In the genomic region with DNA sequence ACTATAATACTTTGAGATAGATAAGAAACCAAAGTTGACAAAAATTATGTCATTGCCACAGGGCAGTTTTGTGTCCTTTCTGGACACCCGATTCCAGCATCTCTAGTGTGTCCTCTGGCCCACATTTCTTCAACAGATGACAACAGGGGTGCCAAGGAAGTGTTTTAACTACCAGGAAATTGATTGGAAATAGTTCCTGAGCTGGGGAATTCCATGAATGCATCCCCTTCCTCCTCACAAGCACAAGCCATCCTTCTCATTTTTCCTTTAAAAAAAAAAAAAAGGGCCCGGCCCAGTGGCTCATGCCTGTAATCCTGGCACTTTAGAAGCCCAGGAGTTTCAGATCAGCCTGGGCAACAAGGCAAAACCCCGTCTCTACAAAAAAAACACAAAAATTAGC, we compare ENCODE assay signal across 8 cellular contexts. TPM values are rescaled to one million over a fixed set of nuclear protein-coding genes. Genes with fewer than 3 reads are reported as not detected.
DNase-seq lines count a peak whose midpoint lies in the region; ATAC-seq and TF ChIP-seq lines count a peak whose summit lies in the region.

No MANE protein-coding gene starts in this region.

- H3K9me3 ChIP-seq in body of pancreas (no peaks in the 10 kb centered on the region), tibial nerve (no peaks in the 10 kb centered on the region)

- TF ChIP-seq CTCF in body of pancreas (IDR thresholded peaks at IDR 0.05) (no peak), mesothelial cell of epicardium (IDR thresholded peaks at IDR 0.05; ENCODE audit: unreplicated experiment) (no peak), tibial nerve (IDR thresholded peaks at IDR 0.05) (no peak), GM10266 (IDR thresholded peaks at IDR 0.05; ENCODE audit: control insufficient read depth, insufficient read depth, low read depth, missing control alignments) (no peak)

- WGBS in body of pancreas, 2 donors: 66 to 74% methylated on average over 3 of the region's 3 CpGs
- 65 to 80% methylated on average over 3 of the region's 3 CpGs for WGBS in tibial nerve, 2 donors

- H3K27me3 Mint-ChIP-seq in activated naive CD4-positive, alpha-beta T cell treated with anti-CD3 and anti-CD28 coated beads, Interleukin-2, amount 10 ng/mL, durations not matched to agents 7 days and 5 days: peaks cover 3% of the 10 kb centered on the region
- no peaks in the 10 kb centered on the region for H3K27me3 Mint-ChIP-seq in mesothelial cell of epicardium (ENCODE audit: low read depth)

- peaks cover 44% of the 10 kb centered on the region for H3K36me3 Mint-ChIP-seq in activated naive CD4-positive, alpha-beta T cell treated with anti-CD3 and anti-CD28 coated beads, Interleukin-2, amount 10 ng/mL, durations not matched to agents 7 days and 5 days
- peaks cover 19% of the 10 kb centered on the region for H3K36me3 Mint-ChIP-seq in mesothelial cell of epicardium

- H3K4me1 ChIP-seq in body of pancreas (peaks cover 19% of the 10 kb centered on the region), tibial nerve (peaks cover 0 to 28% (median 19%) of the 10 kb centered on the region in 4 donors)

- CTCF ChIA-PET in activated naive CD4-positive, alpha-beta T cell treated with anti-CD3 and anti-CD28 coated beads, Interleukin-2, amount 10 ng/mL, durations not matched to agents 7 days and 5 days (lab: Charles Lee): interaction anchor here (0.7 to 1.5 kb wide), 2 partner anchors 42 to 72 kb away, joined by 3 to 4 read pairs; partner anchors contain the start of genes C11orf98 and CSKMT

- peak overlapping the region; percentile 80 for H3K4me3 Mint-ChIP-seq in activated naive CD4-positive, alpha-beta T cell treated with anti-CD3 and anti-CD28 coated beads, Interleukin-2, amount 10 ng/mL, durations not matched to agents 7 days and 5 days
- peak overlapping the region; percentile 92 for H3K4me3 Mint-ChIP-seq in mesothelial cell of epicardium

- no peak overlapping the region for H3K4me3 ChIP-seq in body of pancreas
- peak overlapping the region in 3 of 4 donors; percentile 76 to 92 (median 84) for H3K4me3 ChIP-seq in tibial nerve

- TF ChIP-seq EP300 in tibial nerve (IDR thresholded peaks at IDR 0.05): no peak

- H3K27ac ChIP-seq in body of pancreas (peak overlapping the region; percentile 40 to 86 (median 80)), tibial nerve (peak overlapping the region; percentile 60 to 95 (median 88))

- ATAC-seq in body of pancreas (no peak), HG03457 (IDR thresholded peaks at IDR 0.05; ENCODE audit: unreplicated experiment) (no peak)

- TF ChIP-seq POLR2A in body of pancreas (IDR thresholded peaks at IDR 0.05): no peak
- no peak for TF ChIP-seq POLR2A in tibial nerve (IDR thresholded peaks at IDR 0.05)

- intact Hi-C loops in body of pancreas (cut with DNase I): no loop called here

- H3K27ac Mint-ChIP-seq in activated naive CD4-positive, alpha-beta T cell treated with anti-CD3 and anti-CD28 coated beads, Interleukin-2, amount 10 ng/mL, durations not matched to agents 7 days and 5 days: peak overlapping the region; percentile 97
- H3K27ac Mint-ChIP-seq in mesothelial cell of epicardium: peak overlapping the region; percentile 97

- H3K4me1 Mint-ChIP-seq in activated naive CD4-positive, alpha-beta T cell treated with anti-CD3 and anti-CD28 coated beads, Interleukin-2, amount 10 ng/mL, durations not matched to agents 7 days and 5 days: peaks cover 30% of the 10 kb centered on the region
- peaks cover 23% of the 10 kb centered on the region for H3K4me1 Mint-ChIP-seq in mesothelial cell of epicardium

- DNase-seq in activated naive CD4-positive, alpha-beta T cell treated with anti-CD3 and anti-CD28 coated beads, Interleukin-2, amount 10 ng/mL, durations not matched to agents 7 days and 5 days: no peak
- DNase-seq in activated naive CD4-positive, alpha-beta T cell (lab: John Stamatoyannopoulos, UW): no peak
- no peak for DNase-seq in body of pancreas
- DNase-seq in mesothelial cell of epicardium (ENCODE audit: low spot score in 2 of 2, unreplicated experiment in 2 of 2): no peak
- no peak for DNase-seq in tibial nerve (ENCODE audit: low spot score in 2 of 2)
- no peak for DNase-seq in NAMALWA (ENCODE audit: low spot score)
- no peak for DNase-seq in GM10266 (ENCODE audit: extremely low spot score)

- H3K27me3 ChIP-seq in body of pancreas (no peaks in the 10 kb centered on the region), tibial nerve (no peaks in the 10 kb centered on the region)

- H3K9me3 Mint-ChIP-seq in activated naive CD4-positive, alpha-beta T cell treated with anti-CD3 and anti-CD28 coated beads, Interleukin-2, amount 10 ng/mL, durations not matched to agents 7 days and 5 days: no peaks in the 10 kb centered on the region
- no peaks in the 10 kb centered on the region for H3K9me3 Mint-ChIP-seq in mesothelial cell of epicardium

- H3K36me3 ChIP-seq in body of pancreas (replicated peaks in 1 of 2; ENCODE audit: insufficient read depth in 1 of 2, low read depth in 2 of 2) (peaks cover 15 to 22% of the 10 kb centered on the region in 2 donors), tibial nerve (peaks cover 4 to 40% (median 15%) of the 10 kb centered on the region in 3 donors)

RNA-seq across cellular contexts. Expression of gene B3GAT3, which starts 0.7 kb away (rescaled TPM):
- total RNA-seq in body of pancreas (10 to 100 TPM; 17.1 to 63.0 TPM), mesothelial cell of epicardium (48.1 to 56.4 TPM (median 52.6 TPM) in 3 replicates), tibial nerve (10 to 100 TPM; 35.4 to 60.3 (median 50.7) TPM)

RNA-seq across cellular contexts. Expression of gene ROM1, which starts 9.4 kb away (rescaled TPM):
- total RNA-seq in body of pancreas (1 to 10 TPM; 1.8 to 4.0 TPM), mesothelial cell of epicardium (1.7 to 2.5 TPM (median 1.8 TPM) in 3 replicates), tibial nerve (10 to 100 TPM in 3 of 4 donors, 1 to 10 TPM in 1; 9.3 to 13.8 (median 11.2) TPM)

RNA-seq across cellular contexts. Expression of gene EML3, which starts 9.9 kb away (rescaled TPM):
- total RNA-seq in body of pancreas (10 to 100 TPM; 31.4 to 69.9 TPM), mesothelial cell of epicardium (52.2 to 54.3 TPM (median 53.3 TPM) in 3 replicates), tibial nerve (100 to 1,000 TPM in 2 of 4 donors, 10 to 100 TPM in 2; 64.9 to 138 (median 93.9) TPM)

RNA-seq across cellular contexts. Expression of gene MTA2, which starts 20.8 kb away (rescaled TPM):
- total RNA-seq in body of pancreas: 10 to 100 TPM; 26.2 to 29.3 TPM
- 121 to 126 TPM (median 124 TPM) in 3 replicates for total RNA-seq in mesothelial cell of epicardium
- 10 to 100 TPM; 79.5 to 95.3 (median 88.8) TPM for total RNA-seq in tibial nerve

RNA-seq across cellular contexts. Expression of gene GANAB, which starts 23.9 kb away (rescaled TPM):
- total RNA-seq in body of pancreas: 10 to 100 TPM; 62.3 to 64.9 TPM
- 324 to 342 TPM (median 334 TPM) in 3 replicates for total RNA-seq in mesothelial cell of epicardium
- total RNA-seq in tibial nerve: 100 to 1,000 TPM; 107 to 150 (median 121) TPM

Comparison
In these comparisons a context has a peak if more than half of its experiments do, and no peak if none do; other contexts are left out.
1. H3K4me3 ChIP-seq: peak in tibial nerve (3 of 4); none in body of pancreas (0 of 2).